24 cellular contexts compared by ENCODE assay signal in the genomic region with DNA sequence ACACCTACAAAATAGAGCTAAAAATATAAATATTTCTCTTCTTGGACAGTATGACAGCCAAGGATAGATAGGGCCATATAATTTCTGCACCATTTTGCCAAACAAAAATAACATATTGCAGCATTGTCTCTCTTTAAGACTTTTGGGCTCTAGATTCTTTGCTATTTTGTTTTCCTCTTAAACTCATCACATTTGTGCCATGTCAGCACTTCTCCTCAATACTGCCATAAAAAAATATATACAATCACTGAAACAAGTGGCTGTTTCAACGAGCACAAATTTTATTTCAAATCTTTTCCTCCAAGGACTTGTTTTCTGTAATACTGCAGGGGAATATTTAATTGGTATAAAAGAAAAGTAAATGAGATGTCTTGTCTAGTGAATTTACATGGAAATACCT.
DNase-seq lines count a peak whose midpoint lies in the region; ATAC-seq, FAIRE-seq and TF ChIP-seq lines count a peak whose summit lies in the region.
"Had no signal": no experiment of that assay in that cellular context is flagged by ENCODE, and none has a peak within 500 bp of the region (broad histone marks: within the 10 kb centered on the region; RNA-seq: fewer than 3 reads in every experiment).

No MANE protein-coding gene starts in this region.

- intact Hi-C loops in HepG2 (cut with micrococcal nuclease; ENCODE audit: unreplicated experiment) (no loop called here), right lobe of liver (cut with DNase I) (no loop called here), K562 (cut with micrococcal nuclease) (no loop called here)

- H3K9ac ChIP-seq in HepG2 (ENCODE audit: insufficient read depth, low read depth, low read length): no peak overlapping the region
- no peak overlapping the region for H3K9ac ChIP-seq in K562 (ENCODE audit: insufficient read depth in 1 of 2, low read depth in 2 of 2, low read length in 2 of 2)
- H3K9ac ChIP-seq: BLaER1 had no signal

- H3K4me1 ChIP-seq in HepG2 (ENCODE audit: insufficient read depth, low read length) (no peaks in the 10 kb centered on the region), right lobe of liver (peaks cover 0 to 11% (median 0%) of the 10 kb centered on the region in 4 donors), K562 (replicated peaks in 1 of 2; ENCODE audit: control insufficient read depth in 2 of 2, insufficient read depth in 2 of 2, low read length in 2 of 2) (no peaks in the 10 kb centered on the region)
- H3K4me1 ChIP-seq: BE2C, BLaER1 had no signal

- CTCF ChIA-PET in HepG2 (lab: Yijun Ruan, JAX; ENCODE audit: low intra/inter-chr PET ratio, low total read pairs) (no interaction called here), K562 (lab: Yijun Ruan, JAX; ENCODE audit: low intra/inter-chr PET ratio) (no interaction called here)

- TF ChIP-seq RAD21 in HepG2 (CRISPR knock-in tag; IDR thresholded peaks at IDR 0.05): no peak
- TF ChIP-seq RAD21 in K562 (CRISPR knock-in tag; conservative IDR thresholded peaks at IDR 0.05 in 1 of 2, IDR thresholded peaks at IDR 0.05 in 1 of 2): no peak

- H3K79me2 ChIP-seq in HepG2 (ENCODE audit: insufficient read depth, low read length): no peaks in the 10 kb centered on the region
- no peaks in the 10 kb centered on the region for H3K79me2 ChIP-seq in K562 (ENCODE audit: control insufficient read depth, insufficient read depth, low read length)

- TF ChIP-seq POLR2A in HepG2 (IDR thresholded peaks at IDR 0.05; ENCODE audit: insufficient read depth in 1 of 2, low read depth in 2 of 2, low read length in 2 of 2) (no peak), right lobe of liver (IDR thresholded peaks at IDR 0.05) (no peak), K562 (conservative IDR thresholded peaks at IDR 0.05) (no peak)

- in situ Hi-C loops in HepG2 (cut with HindIII; ENCODE audit: extremely low pct_ligation_motif_present, low pct_unique_long_range_greater_than_20kb) (no loop called here), K562 (cut with MboI) (no loop called here)

- no peak for TF ChIP-seq EP300 in HepG2 (IDR thresholded peaks at IDR 0.05; ENCODE audit: low read depth in 2 of 2, low read length in 2 of 2)
- TF ChIP-seq EP300 in HepG2 (CRISPR knock-in tag; IDR thresholded peaks at IDR 0.05; ENCODE audit: borderline replicate concordance): no peak
- no peak for TF ChIP-seq EP300 in K562 (IDR thresholded peaks at IDR 0.05; ENCODE audit: low read length)

- H2AFZ ChIP-seq in HepG2 (ENCODE audit: low read length) (no peak overlapping the region), K562 (ENCODE audit: low read depth, low read length) (no peak overlapping the region)

- H3K4me2 ChIP-seq in HepG2 (ENCODE audit: low read depth, low read length): no peak overlapping the region
- H3K4me2 ChIP-seq in K562 (ENCODE audit: insufficient read depth, low read length): no peak overlapping the region
- H3K4me2 ChIP-seq: BLaER1 had no signal

- ATAC-seq in HepG2 (no peak), right lobe of liver (no peak), K562 (no peak)
- ATAC-seq: GM12878 had no signal

- no peaks in the 10 kb centered on the region for H3K27me3 ChIP-seq in HepG2 (ENCODE audit: control insufficient read depth in 1 of 2, insufficient read depth in 2 of 2, low read length in 2 of 2)
- H3K27me3 ChIP-seq in right lobe of liver: no peaks in the 10 kb centered on the region
- no peaks in the 10 kb centered on the region for H3K27me3 ChIP-seq in K562 (ENCODE audit: control insufficient read depth in 2 of 2, insufficient read depth in 2 of 2, low read length in 2 of 2)
- H3K27me3 ChIP-seq: BE2C, BLaER1 had no signal

- POLR2A ChIA-PET in HepG2 (lab: Yijun Ruan, JAX) (no interaction called here), K562 (lab: Yijun Ruan, JAX) (no interaction called here)

- no TSS peak for BruUV-seq in HepG2 (replicated peaks; lab: Mats Ljungman, UMichigan)
- no TSS peak for BruUV-seq in K562 (replicated peaks; lab: Mats Ljungman, UMichigan)

- H3K36me3 ChIP-seq in HepG2 (replicated peaks in 1 of 2; ENCODE audit: control insufficient read depth in 1 of 2, insufficient read depth in 2 of 2, low read length in 2 of 2) (no peaks in the 10 kb centered on the region), right lobe of liver (no peaks in the 10 kb centered on the region), K562 (ENCODE audit: control insufficient read depth, insufficient read depth, low read length) (no peaks in the 10 kb centered on the region)
- H3K36me3 ChIP-seq: BE2C, BLaER1 had no signal

- no peaks in the 10 kb centered on the region for H3K9me1 ChIP-seq in K562 (ENCODE audit: control insufficient read depth, insufficient read depth, low read length)

- DNase-seq in HepG2 (ENCODE audit: low spot score) (no peak), right lobe of liver (no peak), K562 (ENCODE audit: extremely low read depth in 1 of 4, low spot score in 3 of 4) (no peak), RPMI8226 (no peak), foreskin melanocyte (no peak)
- DNase-seq: ACHN; BE2C; C1 segment of cervical spinal cord; CD4-positive, alpha-beta memory T cell; CD4-positive, CD25-positive, alpha-beta regulatory T cell; CD8-positive, alpha-beta memory T cell; COR-L47; DMS 273 treated with DMSO at 0.1 percent for 48 hours; DMS153; DMS53; DMS79; DND-41; EL; GDM1 had no signal

- H3K9me3 ChIP-seq in HepG2 (ENCODE audit: low read length): no peaks in the 10 kb centered on the region
- no peaks in the 10 kb centered on the region for H3K9me3 ChIP-seq in right lobe of liver
- no peaks in the 10 kb centered on the region for H3K9me3 ChIP-seq in K562 (replicated peaks; ENCODE audit: control insufficient read depth, insufficient read depth, low read depth, low read length)
- H3K9me3 ChIP-seq: BE2C, BLaER1 had no signal

- H4K20me1 ChIP-seq in HepG2 (ENCODE audit: insufficient read depth, low read length): no peaks in the 10 kb centered on the region
- H4K20me1 ChIP-seq in K562 (replicated peaks; ENCODE audit: control insufficient read depth, insufficient read depth, low read length): no peaks in the 10 kb centered on the region
- H4K20me1 ChIP-seq: BLaER1 had no signal

- WGBS in HepG2 (ENCODE audit: low lambda C conversion rate): 14% methylated on average over 1 of the region's 1 CpG
- 67% methylated on average over 1 of the region's 1 CpG for WGBS in right lobe of liver (ENCODE audit: insufficient coverage, low coverage, low lambda C conversion rate, missing lambda C conversion rate)
- WGBS in K562 (ENCODE audit: insufficient coverage, low coverage, missing lambda C conversion rate): 53% methylated on average over 1 of the region's 1 CpG

- H3K4me3 ChIP-seq in HepG2 (replicated peaks in 1 of 3; ENCODE audit: insufficient read depth in 1 of 3, low read depth in 2 of 3, low read length in 3 of 3): no peak overlapping the region
- no peak overlapping the region for H3K4me3 ChIP-seq in right lobe of liver
- H3K4me3 ChIP-seq in K562: no peak overlapping the region
- H3K4me3 ChIP-seq: BLaER1, GM12878 had no signal

- no peak overlapping the region for H3K27ac ChIP-seq in HepG2 (ENCODE audit: extremely low read length, insufficient read depth, low read length)
- H3K27ac ChIP-seq in right lobe of liver: no peak overlapping the region
- H3K27ac ChIP-seq in K562 (ENCODE audit: extremely low read depth, low read depth, low read length): no peak overlapping the region
- H3K27ac ChIP-seq: 22Rv1, BLaER1 had no signal

- TF ChIP-seq CTCF in HepG2 (CRISPR knock-in tag; IDR thresholded peaks at IDR 0.05): no peak
- TF ChIP-seq CTCF in right lobe of liver (IDR thresholded peaks at IDR 0.05): no peak
- no peak for TF ChIP-seq CTCF in K562 (IDR thresholded peaks at IDR 0.05 in 2 of 3, conservative IDR thresholded peaks at IDR 0.05 in 1 of 3; ENCODE audit: insufficient read depth in 2 of 3, low read depth in 1 of 3, low read length in 3 of 3)

- no peak for FAIRE-seq in HepG2 (lab: Jason Lieb, UNC)
- no peak for FAIRE-seq in K562 (lab: Jason Lieb, UNC)
- FAIRE-seq: GM12878, GM12892, GM18507 had no signal

TF ChIP-seq in K562, 482 proteins besides CTCF, POLR2A, EP300 and RAD21 (continues in another document):
- peak; percentile 96 for TF ChIP-seq MAFK (IDR thresholded peaks at IDR 0.05; ENCODE audit: low read length)
- peak; percentile 70 for TF ChIP-seq C11orf30 (IDR thresholded peaks at IDR 0.05; ENCODE audit: low read depth)
- TF ChIP-seq MAFF (IDR thresholded peaks at IDR 0.05; ENCODE audit: low read length): peak; percentile 93
- peak; percentile 82 for TF ChIP-seq ZNF316 (IDR thresholded peaks at IDR 0.05)
- no peak for TF ChIP-seq RHOXF2B (CRISPR knock-in tag; conservative IDR thresholded peaks at IDR 0.05)
- TF ChIP-seq, protein P1, sequence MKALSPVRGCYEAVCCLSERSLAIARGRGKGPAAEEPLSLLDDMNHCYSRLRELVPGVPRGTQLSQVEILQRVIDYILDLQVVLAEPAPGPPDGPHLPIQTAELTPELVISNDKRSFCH (CRISPR knock-in tag; IDR thresholded peaks at IDR 0.05): no peak
- TF ChIP-seq, protein P1 (tag; IDR thresholded peaks at IDR 0.05): no peak
- no peak for TF ChIP-seq SMAD4 (CRISPR knock-in tag; conservative IDR thresholded peaks at IDR 0.05)
- TF ChIP-seq MAFG (tag; conservative IDR thresholded peaks at IDR 0.05): peak; percentile 76
- TF ChIP-seq LARP7 (IDR thresholded peaks at IDR 0.05): no peak
- no peak for TF ChIP-seq EP400 (IDR thresholded peaks at IDR 0.05)
- TF ChIP-seq ELF2 (CRISPR knock-in tag; IDR thresholded peaks at IDR 0.05): no peak
- TF ChIP-seq ZFP1 (CRISPR knock-in tag; IDR thresholded peaks at IDR 0.05): no peak
- no peak for TF ChIP-seq ZBTB43 (CRISPR knock-in tag; IDR thresholded peaks at IDR 0.05)
- TF ChIP-seq DMBX1 (CRISPR knock-in tag; IDR thresholded peaks at IDR 0.05; ENCODE audit: borderline replicate concordance): no peak
- no peak for TF ChIP-seq BRD4 (IDR thresholded peaks at IDR 0.05)

Comparison
In these comparisons a context has a peak if more than half of its experiments do, and no peak if none do; other contexts are left out.
1. Of the 241 proteins assayed by ChIP-seq in both HepG2 and K562: peak only in HepG2: none; only in K562: MAFG; in both: MAFF and MAFK; in neither: 238.